Comparison of ENCODE assay signal across 12 cellular contexts in genomic region chr2:201152517-201152916, GRCh38. TPM values are rescaled to one million over a fixed set of nuclear protein-coding genes. Genes with fewer than 3 reads are reported as not detected.
DNase-seq lines count a peak whose midpoint lies in the region; ATAC-seq, FAIRE-seq and TF ChIP-seq lines count a peak whose summit lies in the region.
"Had no signal": no experiment of that assay in that cellular context is flagged by ENCODE, and none has a peak within 500 bp of the region (broad histone marks: within the 10 kb centered on the region; RNA-seq: fewer than 3 reads in every experiment).

No MANE protein-coding gene starts in this region.

- CTCF ChIA-PET in A549 (lab: Yijun Ruan, JAX): interaction anchor here (0.6 to 2.4 kb wide), 7 partner anchors 27 to 190 kb away, joined by 3 to 12 read pairs (median 4); no protein-coding TSS in a partner anchor
- CTCF ChIA-PET in naive thymus-derived CD4-positive, alpha-beta T cell (lab: Charles Lee): interaction anchor here (0.8 kb wide), 1 partner anchor 34 kb away, joined by 3 read pairs; no protein-coding TSS in a partner anchor

- peaks cover 6 to 66% (median 26%) of the 10 kb centered on the region in 3 experiments for H3K36me3 ChIP-seq in naive thymus-derived CD4-positive, alpha-beta T cell (ENCODE audit: control insufficient read depth in 2 of 3, insufficient read depth in 3 of 3, low read length in 3 of 3)

- POLR2A ChIA-PET in A549 (lab: Yijun Ruan, JAX): interaction anchor here (4.8 kb wide), 1 partner anchor 35 kb away, joined by 39 read pairs; the partner anchor contains the start of gene CFLAR
- POLR2A ChIA-PET in naive thymus-derived CD4-positive, alpha-beta T cell (lab: Charles Lee): interaction anchor here (0.6 to 3.9 kb wide), 3 partner anchors 34 to 247 kb away, joined by 3 to 22 read pairs (median 4); partner anchors contain the start of gene CFLAR

- H3K4me3 Mint-ChIP-seq in HFFc6: no peak overlapping the region
- H3K4me3 Mint-ChIP-seq in central memory CD8-positive, alpha-beta T cell: no peak overlapping the region
- H3K4me3 Mint-ChIP-seq in naive thymus-derived CD4-positive, alpha-beta T cell: no peak overlapping the region

- DNase-seq in A549 (ENCODE audit: low read depth in 1 of 2, low spot score in 1 of 2): no peak
- DNase-seq in HFFc6: no peak
- no peak for DNase-seq in central memory CD8-positive, alpha-beta T cell (ENCODE audit: low spot score in 2 of 2)
- no peak for DNase-seq in naive thymus-derived CD4-positive, alpha-beta T cell
- DNase-seq in NAMALWA (ENCODE audit: low spot score): no peak
- no peak for DNase-seq in DMS114 treated with DMSO at 0.1 percent for 48 hours (lab: John Stamatoyannopoulos, UW; ENCODE audit: unreplicated experiment)
- no peak for DNase-seq in NCI-H345 treated with DMSO at 0.1 percent for 48 hours (lab: John Stamatoyannopoulos, UW; ENCODE audit: unreplicated experiment)
- no peak for DNase-seq in midbrain (lab: John Stamatoyannopoulos, UW)
- DNase-seq: activated T-cell treated with anti-CD3 and anti-CD28 coated beads, Interleukin-2, amount 50 U/mL, for 48 hours; Caco-2; effector CD4-positive, alpha-beta T cell; NCI-H446 had no signal

- H3K36me3 Mint-ChIP-seq in HFFc6 (ENCODE audit: low read depth): peaks cover 47% of the 10 kb centered on the region
- H3K36me3 Mint-ChIP-seq in central memory CD8-positive, alpha-beta T cell (ENCODE audit: insufficient read depth): peaks cover 72% of the 10 kb centered on the region
- H3K36me3 Mint-ChIP-seq in naive thymus-derived CD4-positive, alpha-beta T cell: peaks cover 4 to 41% (median 33%) of the 10 kb centered on the region in 5 donors

- peak overlapping the region; percentile 99 for H3K27ac Mint-ChIP-seq in HFFc6
- H3K27ac Mint-ChIP-seq in central memory CD8-positive, alpha-beta T cell (ENCODE audit: low read depth): peak overlapping the region; percentile 93
- H3K27ac Mint-ChIP-seq in naive thymus-derived CD4-positive, alpha-beta T cell: peak overlapping the region; percentile 8 to 88 (median 64)

- no peak for TF ChIP-seq RAD21 in A549 (conservative IDR thresholded peaks at IDR 0.05 in 1 of 2, IDR thresholded peaks at IDR 0.05 in 1 of 2)

- peaks cover 61% of the 10 kb centered on the region for H3K4me1 ChIP-seq in A549
- peaks cover 0 to 16% of the 10 kb centered on the region in 2 donors for H3K4me1 ChIP-seq in naive thymus-derived CD4-positive, alpha-beta T cell (ENCODE audit: control insufficient read depth in 2 of 2, insufficient read depth in 2 of 2, low read length in 2 of 2)

- peaks cover 9% of the 10 kb centered on the region for H3K27me3 Mint-ChIP-seq in HFFc6 (ENCODE audit: insufficient read depth)
- H3K27me3 Mint-ChIP-seq in central memory CD8-positive, alpha-beta T cell: no peaks in the 10 kb centered on the region
- no peaks in the 10 kb centered on the region for H3K27me3 Mint-ChIP-seq in naive thymus-derived CD4-positive, alpha-beta T cell

- no peak overlapping the region for H3K4me3 ChIP-seq in A549
- H3K4me3 ChIP-seq in naive thymus-derived CD4-positive, alpha-beta T cell (ENCODE audit: low read length): no peak overlapping the region

- TF ChIP-seq CTCF in A549 (IDR thresholded peaks at IDR 0.05): no peak
- no peak for TF ChIP-seq CTCF in HFFc6 (IDR thresholded peaks at IDR 0.05)

- TF ChIP-seq POLR2A in A549 (IDR thresholded peaks at IDR 0.05; ENCODE audit: low read length): no peak

- no peaks in the 10 kb centered on the region for H3K27me3 ChIP-seq in naive thymus-derived CD4-positive, alpha-beta T cell (ENCODE audit: control insufficient read depth in 2 of 2, insufficient read depth in 2 of 2, low read length in 2 of 2)

- peak overlapping the region; percentile 95 to 96 for H3K27ac ChIP-seq in A549
- H3K27ac ChIP-seq in naive thymus-derived CD4-positive, alpha-beta T cell (ENCODE audit: low read depth, low read length): peak overlapping the region; percentile 20

- no peaks in the 10 kb centered on the region for H3K9me3 ChIP-seq in A549
- no peaks in the 10 kb centered on the region for H3K9me3 ChIP-seq in naive thymus-derived CD4-positive, alpha-beta T cell (ENCODE audit: control insufficient read depth in 2 of 3, low read length in 3 of 3)

- peaks cover 64% of the 10 kb centered on the region for H3K4me1 Mint-ChIP-seq in HFFc6 (ENCODE audit: low read depth)
- H3K4me1 Mint-ChIP-seq in central memory CD8-positive, alpha-beta T cell: peaks cover 52% of the 10 kb centered on the region
- peaks cover 0 to 38% (median 15%) of the 10 kb centered on the region in 7 donors for H3K4me1 Mint-ChIP-seq in naive thymus-derived CD4-positive, alpha-beta T cell

- peak overlapping the region; percentile 92 for H3K4me2 ChIP-seq in A549

- no peaks in the 10 kb centered on the region for H3K9me3 Mint-ChIP-seq in HFFc6
- no peaks in the 10 kb centered on the region for H3K9me3 Mint-ChIP-seq in central memory CD8-positive, alpha-beta T cell
- H3K9me3 Mint-ChIP-seq in naive thymus-derived CD4-positive, alpha-beta T cell: no peaks in the 10 kb centered on the region

- 100% methylated on average over 1 of the region's 1 CpG for WGBS in A549 (ENCODE audit: missing lambda C conversion rate)

- intact Hi-C loops in naive thymus-derived CD4-positive, alpha-beta T cell (cut with micrococcal nuclease): no loop called here

- no peak for TF ChIP-seq EP300 in A549 (IDR thresholded peaks at IDR 0.05)

- ATAC-seq in A549: no peak
- ATAC-seq in central memory CD8-positive, alpha-beta T cell (replicated peaks; ENCODE audit: extremely low read depth, poor library complexity, severe bottlenecking): no peak
- ATAC-seq in naive thymus-derived CD4-positive, alpha-beta T cell: no peak

- no peak for FAIRE-seq in A549 (lab: Jason Lieb, UNC)

TF ChIP-seq in A549, 52 proteins besides CTCF, POLR2A, EP300 and RAD21 (continues in another document):
- TF ChIP-seq MAX (IDR thresholded peaks at IDR 0.05) (no peak), NFE2L2 (conservative IDR thresholded peaks at IDR 0.05; ENCODE audit: low read length) (no peak), SREBF2 (IDR thresholded peaks at IDR 0.05) (no peak), SMC3 (IDR thresholded peaks at IDR 0.05) (no peak), ELK1 (IDR thresholded peaks at IDR 0.05; ENCODE audit: low read depth, low read length) (no peak), JUNB (IDR thresholded peaks at IDR 0.05) (no peak), FOSL2 (IDR thresholded peaks at IDR 0.05) (no peak), FOSL2 (CRISPR knock-in tag; IDR thresholded peaks at IDR 0.05) (no peak), EHF (CRISPR knock-in tag; IDR thresholded peaks at IDR 0.05) (no peak), PHF8 (IDR thresholded peaks at IDR 0.05; ENCODE audit: borderline replicate concordance, low read depth) (no peak), MYC (IDR thresholded peaks at IDR 0.05; ENCODE audit: borderline replicate concordance, low read length) (no peak), EHMT2 (IDR thresholded peaks at IDR 0.05; ENCODE audit: low read depth) (no peak), NPAS2 (CRISPR knock-in tag; IDR thresholded peaks at IDR 0.05; ENCODE audit: borderline replicate concordance) (no peak), ZNF302 (CRISPR knock-in tag; IDR thresholded peaks at IDR 0.05) (no peak), RCOR1 (IDR thresholded peaks at IDR 0.05; ENCODE audit: low read depth, low read length) (no peak), GATA3 (IDR thresholded peaks at IDR 0.05; ENCODE audit: borderline replicate concordance) (no peak), FOSB (CRISPR knock-in tag; IDR thresholded peaks at IDR 0.05) (no peak)

RNA-seq across cellular contexts. Expression of gene CASP10, which starts 30.4 kb away (rescaled TPM):
- polyA plus RNA-seq in A549 (2011; rRNA removed): 6.5 and 6.8 TPM in 2 replicates
- polyA plus RNA-seq in A549 (2012; cell fraction: cytosol; rRNA removed): 1.5 and 1.8 TPM in 2 replicates
- polyA plus RNA-seq in A549 (2012; cell fraction: nucleus; rRNA removed): 1.2 and 2.2 TPM in 2 replicates
- 2.6 to 3.0 TPM (median 2.8 TPM) in 3 replicates for polyA plus RNA-seq in A549 (2017; fragmentation: RNase III; extraction: RNeasy Plus Mini Kit Qiagen cat#74134 plus additional on column Dnase treatment)
- polyA minus RNA-seq in A549 (2011; rRNA and poly(A)+ RNA removed): 9.6 and 10.5 TPM in 2 replicates
- total RNA-seq in HFFc6 (2021; fragmentation: NEBNext Ultra II Directional; extraction: Animal tissue kit (Norgen Biotek cat#: 25700)): 1 to 10 TPM in 4 of 6 experiments, under 1 TPM in 2; 0.36 to 1.9 (median 1.6) TPM
- total RNA-seq in naive thymus-derived CD4-positive, alpha-beta T cell: 10 to 100 TPM; 29.0 to 49.8 (median 42.9) TPM
- polyA plus RNA-seq in naive thymus-derived CD4-positive, alpha-beta T cell: 10 to 100 TPM; 15.9 to 18.9 TPM

RNA-seq across cellular contexts. Expression of gene CFLAR, which starts 36.6 kb away (rescaled TPM):
- polyA plus RNA-seq in A549 (2011; rRNA removed) (64.0 and 89.4 TPM in 2 replicates), A549 (2017; fragmentation: RNase III; extraction: RNeasy Plus Mini Kit Qiagen cat#74134 plus additional on column Dnase treatment) (56.5 to 64.0 TPM (median 56.5 TPM) in 3 replicates)
- polyA plus RNA-seq in A549 (2012; cell fraction: cytosol; rRNA removed): 41.6 and 47.7 TPM in 2 replicates
- polyA plus RNA-seq in A549 (2012; cell fraction: nucleus; rRNA removed): 44.8 and 63.7 TPM in 2 replicates
- polyA minus RNA-seq in A549 (2011; rRNA and poly(A)+ RNA removed): 65.7 and 70.3 TPM in 2 replicates
- total RNA-seq in HFFc6 (2021; fragmentation: NEBNext Ultra II Directional; extraction: Animal tissue kit (Norgen Biotek cat#: 25700)): 10 to 100 TPM; 56.0 to 65.1 (median 59.1) TPM
- 100 to 1,000 TPM; 168 to 253 (median 185) TPM for total RNA-seq in naive thymus-derived CD4-positive, alpha-beta T cell
- 10 to 100 TPM; 63.9 to 95.7 TPM for polyA plus RNA-seq in naive thymus-derived CD4-positive, alpha-beta T cell

Comparison
In these comparisons a context has a peak if more than half of its experiments do, and no peak if none do; other contexts are left out.
1. RNA of gene CASP10, which starts 30.4 kb away (total RNA-seq): 29.0 to 49.8 TPM in naive thymus-derived CD4-positive, alpha-beta T cell; 0.36 to 1.9 TPM in HFFc6; every median in the first group is over 10 times any median in the second.
2. Peak in every context shown above with its lines, with median percentiles within 50 percentile points of each other: H3K27ac Mint-ChIP-seq.